Comparison of ENCODE assay signal across 21 cellular contexts in genomic region chr5:76477061-76477460, GRCh38.
"Had no signal": no experiment of that assay in that cellular context is flagged by ENCODE, and none has a peak within 500 bp of the region (broad histone marks: within the 10 kb centered on the region; RNA-seq: fewer than 3 reads in every experiment).

No MANE protein-coding gene starts in this region.

- H3K27me3 ChIP-seq: esophagus muscularis mucosa, gastrocnemius medialis, heart right ventricle, sigmoid colon, suprapubic skin, thyroid gland, upper lobe of left lung, uterus had no signal

- H3K27me3 Mint-ChIP-seq: effector memory CD8-positive, alpha-beta T cell; memory B cell; naive thymus-derived CD4-positive, alpha-beta T cell had no signal

- H3K36me3 Mint-ChIP-seq: memory B cell, mesothelial cell of epicardium had no signal

- H3K27ac Mint-ChIP-seq: memory B cell, mesothelial cell of epicardium had no signal

- H3K36me3 ChIP-seq: esophagus muscularis mucosa, gastrocnemius medialis, heart right ventricle, left ventricle myocardium inferior, lower lobe of right lung, sigmoid colon, suprapubic skin, thyroid gland, upper lobe of left lung, uterus had no signal

- H3K4me1 ChIP-seq: esophagus muscularis mucosa, gastrocnemius medialis, left ventricle myocardium inferior, lower lobe of right lung, sigmoid colon, suprapubic skin, thyroid gland, uterus had no signal

- H3K9me3 ChIP-seq: esophagus muscularis mucosa, gastrocnemius medialis, heart right ventricle, left ventricle myocardium inferior, lower lobe of right lung, sigmoid colon, suprapubic skin, thyroid gland, upper lobe of left lung, uterus had no signal

- H3K4me3 ChIP-seq: esophagus muscularis mucosa, gastrocnemius medialis, heart right ventricle, left ventricle myocardium inferior, lower lobe of right lung, sigmoid colon, skin epidermis, suprapubic skin, thyroid gland, upper lobe of left lung, uterus had no signal

- H3K9me3 Mint-ChIP-seq: memory B cell, mesothelial cell of epicardium, neural crest cell had no signal

- H3K4me3 Mint-ChIP-seq: memory B cell; mesothelial cell of epicardium; naive thymus-derived CD4-positive, alpha-beta T cell; neural crest cell had no signal

- DNase-seq: cortex of kidney; effector memory CD8-positive, alpha-beta T cell; gastrocnemius medialis; heart right ventricle; left ventricle myocardium inferior; lower lobe of right lung; naive thymus-derived CD4-positive, alpha-beta T cell; posterior cingulate gyrus; sigmoid colon; stimulated activated CD4-positive, alpha-beta T cell treated with anti-CD3 and anti-CD28 coated beads, Interleukin-12 subunit alpha, Interleukin-12 subunit beta, amount 100 ng/mL, for 4 hours; stimulated activated naive CD4-positive, alpha-beta T cell; thyroid gland; upper lobe of left lung; uterus had no signal

- ATAC-seq: effector memory CD8-positive, alpha-beta T cell; gastrocnemius medialis; heart right ventricle; lower lobe of right lung; naive thymus-derived CD4-positive, alpha-beta T cell had no signal

- H3K27ac ChIP-seq: epithelial cell of prostate, esophagus muscularis mucosa, gastrocnemius medialis, heart right ventricle, left ventricle myocardium inferior, lower lobe of right lung, sigmoid colon, skin epidermis, suprapubic skin, thyroid gland, upper lobe of left lung, uterus had no signal
